2 cellular contexts compared by ENCODE assay signal in the genomic region with DNA sequence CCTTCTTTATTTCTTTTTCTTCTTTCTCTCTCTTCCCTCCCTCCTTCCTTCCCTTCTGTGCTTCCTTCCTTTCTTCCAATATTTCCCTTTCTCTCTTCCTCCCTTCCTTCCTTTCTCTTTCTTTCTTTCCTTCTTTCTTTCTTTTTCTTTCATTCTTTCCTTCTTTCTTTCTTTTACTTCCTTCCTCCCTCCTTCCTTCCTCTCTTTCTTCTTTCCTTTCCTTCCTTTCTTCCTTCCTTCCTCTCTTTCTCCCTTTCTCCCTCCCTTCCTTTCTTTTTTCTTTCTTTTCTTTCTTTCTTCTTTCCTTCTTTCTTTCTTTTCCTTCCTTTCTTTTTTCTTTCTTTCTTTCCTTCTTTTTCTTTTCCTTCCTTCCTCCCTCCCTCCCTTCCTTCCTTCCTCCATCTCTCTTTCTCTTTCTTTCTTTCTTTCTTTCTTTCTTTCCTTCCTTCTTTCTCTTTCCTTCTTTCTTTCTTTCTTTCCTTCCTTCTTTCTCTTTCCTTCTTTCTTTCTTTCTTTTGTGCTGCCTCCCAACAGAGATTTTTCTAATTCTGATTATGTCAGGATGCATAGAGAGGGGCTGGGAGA.
TF ChIP-seq lines count a peak whose summit lies in the region.

No MANE protein-coding gene starts in this region.

TF ChIP-seq in HEK293, 187 proteins besides CTCF, POLR2A, EP300 and RAD21:
- peak; percentile 30; the same call in 1 of the 2 replicates for TF ChIP-seq ZNF544 (tag by site-specific recombination; IDR thresholded peaks at IDR 0.05)
- TF ChIP-seq PRDM1 (tag by site-specific recombination; IDR thresholded peaks at IDR 0.05) = peak; percentile 99
- TF ChIP-seq, protein P1, sequence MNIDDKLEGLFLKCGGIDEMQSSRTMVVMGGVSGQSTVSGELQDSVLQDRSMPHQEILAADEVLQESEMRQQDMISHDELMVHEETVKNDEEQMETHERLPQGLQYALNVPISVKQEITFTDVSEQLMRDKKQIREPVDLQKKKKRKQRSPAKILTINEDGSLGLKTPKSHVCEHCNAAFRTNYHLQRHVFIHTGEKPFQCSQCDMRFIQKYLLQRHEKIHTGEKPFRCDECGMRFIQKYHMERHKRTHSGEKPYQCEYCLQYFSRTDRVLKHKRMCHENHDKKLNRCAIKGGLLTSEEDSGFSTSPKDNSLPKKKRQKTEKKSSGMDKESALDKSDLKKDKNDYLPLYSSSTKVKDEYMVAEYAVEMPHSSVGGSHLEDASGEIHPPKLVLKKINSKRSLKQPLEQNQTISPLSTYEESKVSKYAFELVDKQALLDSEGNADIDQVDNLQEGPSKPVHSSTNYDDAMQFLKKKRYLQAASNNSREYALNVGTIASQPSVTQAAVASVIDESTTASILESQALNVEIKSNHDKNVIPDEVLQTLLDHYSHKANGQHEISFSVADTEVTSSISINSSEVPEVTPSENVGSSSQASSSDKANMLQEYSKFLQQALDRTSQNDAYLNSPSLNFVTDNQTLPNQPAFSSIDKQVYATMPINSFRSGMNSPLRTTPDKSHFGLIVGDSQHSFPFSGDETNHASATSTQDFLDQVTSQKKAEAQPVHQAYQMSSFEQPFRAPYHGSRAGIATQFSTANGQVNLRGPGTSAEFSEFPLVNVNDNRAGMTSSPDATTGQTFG (tag by site-specific recombination; IDR thresholded peaks at IDR 0.05; ENCODE audit: borderline replicate concordance) = 0 out of 2 replicates have a peak, but pooled peaks have one; percentile 6
- TF ChIP-seq ZNF571 (tag by site-specific recombination; IDR thresholded peaks at IDR 0.05) = 0 out of 2 replicates have a peak, but pooled peaks have one; percentile 24
- TF ChIP-seq TRIM28 (IDR thresholded peaks at IDR 0.05; ENCODE audit: borderline replicate concordance, low read length) = no peak
- TF ChIP-seq ZNF157 (tag by site-specific recombination; IDR thresholded peaks at IDR 0.05) = no peak
- no peak for TF ChIP-seq OVOL3 (tag by site-specific recombination; IDR thresholded peaks at IDR 0.05)
- TF ChIP-seq ZNF776 (tag by site-specific recombination; IDR thresholded peaks at IDR 0.05; ENCODE audit: borderline replicate concordance) = 0 out of 2 replicates have a peak, but pooled peaks have one; percentile 9
- 0 out of 2 replicates have a peak, but pooled peaks have one; percentile 15 for TF ChIP-seq ZNF777 (tag by site-specific recombination; IDR thresholded peaks at IDR 0.05; ENCODE audit: borderline replicate concordance)
- TF ChIP-seq ZNF785 (tag by site-specific recombination; IDR thresholded peaks at IDR 0.05) = 0 out of 2 replicates have a peak, but pooled peaks have one; percentile 47
- TF ChIP-seq ZNF366 (tag by site-specific recombination; conservative IDR thresholded peaks at IDR 0.05) = peak; percentile 100

TF ChIP-seq in K562, 482 proteins besides CTCF, POLR2A, EP300 and RAD21:
- TF ChIP-seq, protein P2, sequence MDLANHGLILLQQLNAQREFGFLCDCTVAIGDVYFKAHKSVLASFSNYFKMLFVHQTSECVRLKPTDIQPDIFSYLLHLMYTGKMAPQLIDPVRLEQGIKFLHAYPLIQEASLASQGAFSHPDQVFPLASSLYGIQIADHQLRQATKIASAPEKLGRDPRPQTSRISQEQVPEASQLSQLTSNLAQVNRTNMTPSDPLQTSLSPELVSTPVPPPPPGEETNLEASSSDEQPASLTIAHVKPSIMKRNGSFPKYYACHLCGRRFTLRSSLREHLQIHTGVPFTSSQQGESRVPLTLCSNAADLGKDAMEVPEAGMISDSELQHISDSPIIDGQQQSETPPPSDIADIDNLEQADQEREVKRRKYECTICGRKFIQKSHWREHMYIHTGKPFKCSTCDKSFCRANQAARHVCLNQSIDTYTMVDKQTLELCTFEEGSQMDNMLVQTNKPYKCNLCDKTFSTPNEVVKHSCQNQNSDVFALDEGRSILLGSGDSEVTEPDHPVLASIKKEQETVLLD (IDR thresholded peaks at IDR 0.05) = peak; percentile 82; the same call in 1 of the 2 replicates
- TF ChIP-seq, protein P3, sequence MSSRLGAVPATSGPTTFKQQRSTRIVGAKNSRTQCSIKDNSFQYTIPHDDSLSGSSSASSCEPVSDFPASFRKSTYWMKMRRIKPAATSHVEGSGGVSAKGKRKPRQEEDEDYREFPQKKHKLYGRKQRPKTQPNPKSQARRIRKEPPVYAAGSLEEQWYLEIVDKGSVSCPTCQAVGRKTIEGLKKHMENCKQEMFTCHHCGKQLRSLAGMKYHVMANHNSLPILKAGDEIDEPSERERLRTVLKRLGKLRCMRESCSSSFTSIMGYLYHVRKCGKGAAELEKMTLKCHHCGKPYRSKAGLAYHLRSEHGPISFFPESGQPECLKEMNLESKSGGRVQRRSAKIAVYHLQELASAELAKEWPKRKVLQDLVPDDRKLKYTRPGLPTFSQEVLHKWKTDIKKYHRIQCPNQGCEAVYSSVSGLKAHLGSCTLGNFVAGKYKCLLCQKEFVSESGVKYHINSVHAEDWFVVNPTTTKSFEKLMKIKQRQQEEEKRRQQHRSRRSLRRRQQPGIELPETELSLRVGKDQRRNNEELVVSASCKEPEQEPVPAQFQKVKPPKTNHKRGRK (tag; IDR thresholded peaks at IDR 0.05) = peak; percentile 99
- TF ChIP-seq, protein P4, sequence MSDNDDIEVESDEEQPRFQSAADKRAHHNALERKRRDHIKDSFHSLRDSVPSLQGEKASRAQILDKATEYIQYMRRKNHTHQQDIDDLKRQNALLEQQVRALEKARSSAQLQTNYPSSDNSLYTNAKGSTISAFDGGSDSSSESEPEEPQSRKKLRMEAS (CRISPR knock-in tag; IDR thresholded peaks at IDR 0.05) = no peak
- TF ChIP-seq CHD4 (IDR thresholded peaks at IDR 0.05; ENCODE audit: insufficient read depth, insufficient replicate concordance, low read depth, low read length, poor library complexity, severe bottlenecking) = no peak
- no peak for TF ChIP-seq RBM39 (optimal IDR thresholded peaks at IDR 0.05; ENCODE audit: low read depth, low read length)
- no peak for TF ChIP-seq ZNF766 (CRISPR knock-in tag; conservative IDR thresholded peaks at IDR 0.05)
- TF ChIP-seq, protein P5, sequence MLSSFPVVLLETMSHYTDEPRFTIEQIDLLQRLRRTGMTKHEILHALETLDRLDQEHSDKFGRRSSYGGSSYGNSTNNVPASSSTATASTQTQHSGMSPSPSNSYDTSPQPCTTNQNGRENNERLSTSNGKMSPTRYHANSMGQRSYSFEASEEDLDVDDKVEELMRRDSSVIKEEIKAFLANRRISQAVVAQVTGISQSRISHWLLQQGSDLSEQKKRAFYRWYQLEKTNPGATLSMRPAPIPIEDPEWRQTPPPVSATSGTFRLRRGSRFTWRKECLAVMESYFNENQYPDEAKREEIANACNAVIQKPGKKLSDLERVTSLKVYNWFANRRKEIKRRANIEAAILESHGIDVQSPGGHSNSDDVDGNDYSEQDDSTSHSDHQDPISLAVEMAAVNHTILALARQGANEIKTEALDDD (IDR thresholded peaks at IDR 0.05) = no peak
- TF ChIP-seq, protein P6, sequence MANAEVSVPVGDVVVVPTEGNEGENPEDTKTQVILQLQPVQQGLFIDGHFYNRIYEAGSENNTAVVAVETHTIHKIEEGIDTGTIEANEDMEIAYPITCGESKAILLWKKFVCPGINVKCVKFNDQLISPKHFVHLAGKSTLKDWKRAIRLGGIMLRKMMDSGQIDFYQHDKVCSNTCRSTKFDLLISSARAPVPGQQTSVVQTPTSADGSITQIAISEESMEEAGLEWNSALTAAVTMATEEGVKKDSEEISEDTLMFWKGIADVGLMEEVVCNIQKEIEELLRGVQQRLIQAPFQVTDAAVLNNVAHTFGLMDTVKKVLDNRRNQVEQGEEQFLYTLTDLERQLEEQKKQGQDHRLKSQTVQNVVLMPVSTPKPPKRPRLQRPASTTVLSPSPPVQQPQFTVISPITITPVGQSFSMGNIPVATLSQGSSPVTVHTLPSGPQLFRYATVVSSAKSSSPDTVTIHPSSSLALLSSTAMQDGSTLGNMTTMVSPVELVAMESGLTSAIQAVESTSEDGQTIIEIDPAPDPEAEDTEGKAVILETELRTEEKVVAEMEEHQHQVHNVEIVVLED (CRISPR knock-in tag; IDR thresholded peaks at IDR 0.05) = no peak
- TF ChIP-seq SMARCA5 (IDR thresholded peaks at IDR 0.05) = no peak
